16 cellular contexts compared by ENCODE assay signal in genomic region chr3:42750834-42751233, GRCh38.
"Had no signal": no experiment of that assay in that cellular context is flagged by ENCODE, and none has a peak within 500 bp of the region (broad histone marks: within the 10 kb centered on the region; RNA-seq: fewer than 3 reads in every experiment).

No MANE protein-coding gene starts in this region.

- DNase-seq: activated CD4-positive, alpha-beta T cell treated with anti-CD3 and anti-CD28 coated beads for 1 hour; activated CD4-positive, alpha-beta T cell treated with anti-CD3 and anti-CD28 coated beads, Interleukin-2, amount 10 ng/mL, durations not matched to agents 7 days and 5 days; activated CD8-positive, alpha-beta T cell treated with anti-CD3 and anti-CD28 coated beads, Interleukin-2, amount 10 ng/mL, durations not matched to agents 7 days and 5 days; activated naive CD4-positive, alpha-beta T cell treated with anti-CD3 and anti-CD28 coated beads for 36 hours; activated naive CD8-positive, alpha-beta T cell treated with anti-CD3 and anti-CD28 coated beads for 36 hours; activated T-cell treated with anti-CD3 and anti-CD28 coated beads, Interleukin-2, amount 50 U/mL, for 4 hours; body of pancreas; cerebellar nuclear complex; colonic mucosa; effector memory CD4-positive, alpha-beta T cell; gastrocnemius medialis; glutamatergic neuron; naive thymus-derived CD8-positive, alpha-beta T cell; pancreas; psoas muscle; T-helper 2 cell had no signal
